Comparison of ENCODE assay signal across 32 cellular contexts in genomic region chr14:104568620-104569019, GRCh38. TPM values are rescaled to one million over a fixed set of nuclear protein-coding genes. Genes with fewer than 3 reads are reported as not detected.
"Had no signal": no experiment of that assay in that cellular context is flagged by ENCODE, and none has a peak within 500 bp of the region (broad histone marks: within the 10 kb centered on the region; RNA-seq: fewer than 3 reads in every experiment).

No MANE protein-coding gene starts in this region.

- H3K4me1 ChIP-seq: colonic mucosa, gastrocnemius medialis had no signal

- FAIRE-seq: endometrium, islet of Langerhans, keratinocyte had no signal

- ATAC-seq: effector memory CD8-positive, alpha-beta T cell; esophagus mucosa; gastrocnemius medialis; heart right ventricle; left cardiac atrium; left lung; left ventricle myocardium superior; lower lobe of right lung; mucosa of descending colon had no signal

- H3K9me3 ChIP-seq: colonic mucosa, esophagus squamous epithelium, gastrocnemius medialis, heart right ventricle, left lung, lower lobe of right lung, mucosa of descending colon had no signal

- H3K4me3 ChIP-seq: colonic mucosa, esophagus squamous epithelium, gastrocnemius medialis, heart right ventricle, left lung, lower lobe of right lung, mucosa of descending colon had no signal

- H3K36me3 ChIP-seq: colonic mucosa, esophagus squamous epithelium, gastrocnemius medialis, heart right ventricle, left lung, lower lobe of right lung had no signal

- H3K27ac ChIP-seq: colonic mucosa, epithelial cell of prostate, esophagus squamous epithelium, gastrocnemius medialis, heart right ventricle, left lung, lower lobe of right lung had no signal

- H3K27me3 ChIP-seq: colonic mucosa had no signal

- DNase-seq: colonic mucosa; cortex of kidney; effector CD8-positive, alpha-beta T cell; effector memory CD8-positive, alpha-beta T cell; endodermal cell; erythroblast; esophagus squamous epithelium; foreskin melanocyte; gastrocnemius medialis; glutamatergic neuron; head of caudate nucleus; heart right ventricle; hippocampal formation; left cardiac atrium; left lung; left ventricle myocardium superior; lower lobe of right lung; mesenchymal stem cell; mucosa of descending colon; naive B cell had no signal

RNA-seq across cellular contexts. Expression of gene C14orf180, which starts 10.9 kb away (rescaled TPM):
- total RNA-seq: dermis microvascular lymphatic vessel endothelial cell, endodermal cell, esophagus mucosa, esophagus squamous epithelium, glomerular endothelial cell, kidney epithelial cell, left lung, lung microvascular endothelial cell had no signal
- polyA plus RNA-seq: keratinocyte had no signal

RNA-seq across cellular contexts. Expression of gene TMEM179, which starts 36.0 kb away (rescaled TPM):
- total RNA-seq: esophagus mucosa, esophagus squamous epithelium, gastrocnemius medialis, kidney epithelial cell, left ventricle myocardium superior, lower leg skin, lower lobe of right lung, lung microvascular endothelial cell, mesenteric fat pad, myocyte had no signal
- polyA plus RNA-seq: keratinocyte had no signal
